ENCODE assay signal across 26 cellular contexts in the genomic region with DNA sequence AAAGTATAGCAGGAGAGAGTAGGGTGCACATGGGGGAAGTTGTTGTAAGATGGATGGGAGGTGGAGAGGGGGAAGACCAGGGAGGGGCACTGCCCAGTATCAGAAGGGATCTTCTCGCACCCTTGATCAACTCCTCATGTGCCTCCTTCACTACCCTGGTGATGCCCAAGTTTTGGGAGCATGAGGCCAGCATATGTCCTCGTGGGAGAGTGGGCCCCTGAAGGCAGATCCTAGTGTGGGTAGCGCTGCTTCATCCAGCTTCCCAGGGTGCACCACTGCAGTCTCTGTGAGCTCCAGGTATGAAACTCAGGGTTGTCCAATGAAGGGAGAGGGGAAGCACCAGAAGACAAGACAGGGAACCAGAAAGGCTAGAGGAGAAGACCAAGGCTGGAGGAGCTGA.
"Had no signal": no experiment of that assay in that cellular context is flagged by ENCODE, and none has a peak within 500 bp of the region (broad histone marks: within the 10 kb centered on the region; RNA-seq: fewer than 3 reads in every experiment).

No MANE protein-coding gene starts in this region.

- H3K36me3 Mint-ChIP-seq: activated CD8-positive, alpha-beta memory T cell treated with anti-CD3 and anti-CD28 coated beads, Interleukin-2, amount 10 ng/mL, durations not matched to agents 7 days and 5 days; activated naive CD4-positive, alpha-beta T cell treated with anti-CD3 and anti-CD28 coated beads, Interleukin-2, amount 10 ng/mL, durations not matched to agents 7 days and 5 days; activated naive CD8-positive, alpha-beta T cell had no signal

- H2AFZ ChIP-seq: PC-9 had no signal

- H3K27ac Mint-ChIP-seq: activated B cell treated with CpG ODN at 0.5 μM for 24 hours; activated CD4-positive, alpha-beta memory T cell treated with anti-CD3 and anti-CD28 coated beads, Interleukin-2, amount 10 ng/mL, durations not matched to agents 7 days and 5 days; activated CD8-positive, alpha-beta memory T cell treated with anti-CD3 and anti-CD28 coated beads, Interleukin-2, amount 10 ng/mL, durations not matched to agents 7 days and 5 days; activated naive CD4-positive, alpha-beta T cell treated with anti-CD3 and anti-CD28 coated beads, Interleukin-2, amount 10 ng/mL, durations not matched to agents 7 days and 5 days; activated naive CD8-positive, alpha-beta T cell; activated naive CD8-positive, alpha-beta T cell treated with anti-CD3 and anti-CD28 coated beads, Interleukin-2, amount 50 U/mL, for 24 hours had no signal

- DNase-seq: activated B cell treated with CpG ODN at 0.5 μM for 24 hours; activated CD4-positive, alpha-beta memory T cell treated with anti-CD3 and anti-CD28 coated beads, Interleukin-2, amount 10 ng/mL, durations not matched to agents 7 days and 5 days; activated CD4-positive, CD25-positive, alpha-beta regulatory T cell treated with anti-CD3 and anti-CD28 coated beads, Interleukin-2, amount 50 U/mL, for 72 hours; activated CD8-positive, alpha-beta memory T cell treated with anti-CD3 and anti-CD28 coated beads for 24 hours; activated CD8-positive, alpha-beta memory T cell treated with anti-CD3 and anti-CD28 coated beads, Interleukin-2, amount 10 ng/mL, durations not matched to agents 7 days and 5 days; activated CD8-positive, alpha-beta memory T cell treated with anti-CD3 and anti-CD28 coated beads, Interleukin-2, amount 50 U/mL, for 48 hours; activated effector memory CD4-positive, alpha-beta T cell treated with Interleukin-2 at 50 U/mL for 16 hours; activated naive CD4-positive, alpha-beta T cell treated with anti-CD3 and anti-CD28 coated beads, Interleukin-2, amount 10 ng/mL, durations not matched to agents 7 days and 5 days; NCI-H1092; NCI-H1436 treated with DMSO at 0.1 percent for 48 hours; NCI-H1694 treated with DMSO at 0.1 percent for 48 hours; NCI-H2029; NCI-H2171; NCI-H510A; NCI-H748 treated with DMSO at 0.1 percent for 48 hours; NK-92 treated with Interleukin-12 subunit alpha and Interleukin-12 subunit beta, amount 100 ng/mL, for 24 hours; SIG-M5; T-helper 2 cell; T-helper 9 cell had no signal

- H3K27ac ChIP-seq: brain microvascular endothelial cell, KMS-11, PC-9, RWPE1, VCaP had no signal

- H3K27me3 ChIP-seq: brain microvascular endothelial cell had no signal

- ATAC-seq: activated naive CD8-positive, alpha-beta T cell treated with anti-CD3 and anti-CD28 coated beads, Interleukin-2, amount 50 U/mL, for 24 hours had no signal

- H3K9me3 Mint-ChIP-seq: activated B cell treated with CpG ODN at 0.5 μM for 24 hours; activated CD4-positive, alpha-beta memory T cell treated with anti-CD3 and anti-CD28 coated beads, Interleukin-2, amount 10 ng/mL, durations not matched to agents 7 days and 5 days; activated naive CD4-positive, alpha-beta T cell treated with anti-CD3 and anti-CD28 coated beads, Interleukin-2, amount 10 ng/mL, durations not matched to agents 7 days and 5 days; activated naive CD8-positive, alpha-beta T cell treated with anti-CD3 and anti-CD28 coated beads, Interleukin-2, amount 50 U/mL, for 24 hours had no signal

- H3K4me1 Mint-ChIP-seq: activated CD4-positive, alpha-beta memory T cell treated with anti-CD3 and anti-CD28 coated beads, Interleukin-2, amount 10 ng/mL, durations not matched to agents 7 days and 5 days; activated CD8-positive, alpha-beta memory T cell treated with anti-CD3 and anti-CD28 coated beads, Interleukin-2, amount 10 ng/mL, durations not matched to agents 7 days and 5 days; activated naive CD8-positive, alpha-beta T cell treated with anti-CD3 and anti-CD28 coated beads, Interleukin-2, amount 50 U/mL, for 24 hours had no signal

- H3K36me3 ChIP-seq: brain microvascular endothelial cell had no signal

- H3K4me2 ChIP-seq: KMS-11, PC-9 had no signal

- H3K4me3 Mint-ChIP-seq: activated B cell treated with CpG ODN at 0.5 μM for 24 hours; activated CD4-positive, alpha-beta memory T cell treated with anti-CD3 and anti-CD28 coated beads, Interleukin-2, amount 10 ng/mL, durations not matched to agents 7 days and 5 days; activated CD8-positive, alpha-beta memory T cell treated with anti-CD3 and anti-CD28 coated beads, Interleukin-2, amount 10 ng/mL, durations not matched to agents 7 days and 5 days; activated naive CD4-positive, alpha-beta T cell treated with anti-CD3 and anti-CD28 coated beads, Interleukin-2, amount 10 ng/mL, durations not matched to agents 7 days and 5 days; activated naive CD8-positive, alpha-beta T cell; activated naive CD8-positive, alpha-beta T cell treated with anti-CD3 and anti-CD28 coated beads, Interleukin-2, amount 50 U/mL, for 24 hours had no signal

- H3K4me3 ChIP-seq: PC-9 had no signal
